ENCODE assay signal across 1 cellular context in the genomic region with DNA sequence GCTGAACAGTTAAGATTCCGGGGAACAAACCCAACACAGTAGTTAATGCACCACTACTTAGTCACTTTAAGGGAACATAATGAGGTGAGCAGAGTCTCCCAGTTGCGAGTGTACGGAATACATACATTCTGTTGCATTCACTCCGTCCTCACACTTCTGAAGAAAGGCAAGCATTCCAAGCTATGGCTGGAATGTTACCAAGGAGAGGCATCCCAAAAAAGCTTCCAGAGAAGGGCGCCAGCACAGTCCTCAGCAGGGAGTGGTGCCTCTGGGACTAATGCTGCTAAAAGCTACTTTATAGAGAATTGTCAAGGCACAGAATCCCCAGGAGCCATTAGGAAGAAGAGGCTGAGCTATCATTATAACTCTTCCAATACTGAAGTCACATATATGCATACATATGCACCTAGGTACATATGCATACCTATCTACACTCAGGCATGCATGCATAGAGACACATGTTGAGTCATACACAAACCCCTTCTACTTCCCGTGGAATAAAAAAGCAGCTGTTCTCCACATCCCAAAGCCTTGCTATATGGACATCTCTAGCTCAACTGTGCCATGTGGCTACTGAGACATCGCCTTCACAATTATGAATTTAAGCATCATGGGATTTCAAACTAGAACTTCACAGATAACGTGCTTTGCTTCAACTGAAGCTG.
TF ChIP-seq lines count a peak whose summit lies in the region.

No MANE protein-coding gene starts in this region.

TF ChIP-seq in IMR-90, 13 proteins besides CTCF, POLR2A, EP300 and RAD21:
- TF ChIP-seq MAFK (IDR thresholded peaks at IDR 0.05; ENCODE audit: low read depth, low read length) (no peak), MAZ (IDR thresholded peaks at IDR 0.05; ENCODE audit: borderline replicate concordance, low read depth, low read length) (no peak)
